20 cellular contexts compared by ENCODE assay signal in genomic region chr1:109995536-109995935, GRCh38. TPM values are rescaled to one million over a fixed set of nuclear protein-coding genes. Genes with fewer than 3 reads are reported as not detected.
A peak's percentile ranks its signal among the peaks of the same experiment; 100 is the strongest.
DNase-seq lines count a peak whose midpoint lies in the region; ATAC-seq and TF ChIP-seq lines count a peak whose summit lies in the region.
"Had no signal": no experiment of that assay in that cellular context is flagged by ENCODE, and none has a peak within 500 bp of the region (broad histone marks: within the 10 kb centered on the region; RNA-seq: fewer than 3 reads in every experiment).

No MANE protein-coding gene starts in this region.

- H3F3A ChIP-seq in PC-9 (ENCODE audit: insufficient read depth, low read depth), result peaks cover 46% of the 10 kb centered on the region; the same call in 1 of the 2 replicates

- no peak for TF ChIP-seq POLR2A in sigmoid colon (IDR thresholded peaks at IDR 0.05)

- H4K20me1 ChIP-seq in PC-9 (ENCODE audit: insufficient read depth), result 0 out of 2 replicates have a peak, but pooled peaks cover 3% of the 10 kb centered on the region

- POLR2A ChIA-PET in PC-9 (lab: Charles Lee; ENCODE audit: unreplicated experiment), result interaction anchor here (0.5 kb wide), 1 partner anchor 382 kb away, joined by 13 read pairs; no protein-coding TSS in a partner anchor

- no peak overlapping the region for H3K4me2 ChIP-seq in PC-9

- no peaks in the 10 kb centered on the region for H3K9me3 ChIP-seq in PC-9 (ENCODE audit: insufficient read depth, low read depth)
- no peaks in the 10 kb centered on the region for H3K9me3 ChIP-seq in left lung
- no peaks in the 10 kb centered on the region for H3K9me3 ChIP-seq in sigmoid colon
- H3K9me3 ChIP-seq: thyroid gland had no signal

- TF ChIP-seq CTCF in PC-9 (conservative IDR thresholded peaks at IDR 0.05) (no peak), left lung (IDR thresholded peaks at IDR 0.05) (no peak), sigmoid colon (IDR thresholded peaks at IDR 0.05) (no peak), osteocyte (IDR thresholded peaks at IDR 0.05) (no peak)

- peaks cover 19% of the 10 kb centered on the region for H3K4me1 Mint-ChIP-seq in osteocyte (ENCODE audit: unreplicated experiment)

- H3K4me1 ChIP-seq in PC-9 (replicated peaks; ENCODE audit: insufficient read depth) (peaks cover 43% of the 10 kb centered on the region), left lung (peaks cover 4 to 52% of the 10 kb centered on the region in 2 donors), sigmoid colon (peaks cover 0 to 91% (median 78%) of the 10 kb centered on the region in 4 donors)

- H3K4me3 ChIP-seq in PC-9, result no peak overlapping the region
- no peak overlapping the region for H3K4me3 ChIP-seq in left lung
- H3K4me3 ChIP-seq in sigmoid colon, result no peak overlapping the region
- H3K4me3 ChIP-seq: cardiac muscle cell, thyroid gland had no signal

- no TSS peak for BruUV-seq in PC-9 (replicated peaks; lab: Mats Ljungman, UMichigan)

- CTCF ChIA-PET in PC-9 (lab: Charles Lee), result interaction anchor here (1.3 kb wide), 1 partner anchor 11 kb away, joined by 4 read pairs; the partner anchor contains the start of gene AHCYL1

- H3K36me3 Mint-ChIP-seq in osteocyte (ENCODE audit: unreplicated experiment), result peaks cover 3% of the 10 kb centered on the region

- no peak overlapping the region for H3K27ac Mint-ChIP-seq in osteocyte (ENCODE audit: unreplicated experiment)
- H3K27ac Mint-ChIP-seq: activated CD4-positive, alpha-beta T cell treated with anti-CD3 and anti-CD28 coated beads, Interleukin-2, amount 10 ng/mL, durations not matched to agents 24 days and 14 days; CD4-positive, alpha-beta T cell had no signal

- H2AFZ ChIP-seq in PC-9, result no peak overlapping the region

- peak; percentile 70 for ATAC-seq in left lung
- no peak for ATAC-seq in GM18498 (IDR thresholded peaks at IDR 0.05; ENCODE audit: unreplicated experiment)
- ATAC-seq: left ventricle myocardium superior; stimulated activated effector memory CD8-positive, alpha-beta T cell treated with anti-CD3 and anti-CD28 coated beads, Interleukin-12 subunit alpha, Interleukin-12 subunit beta, amount 100 ng/mL, for 72 hours had no signal

- H3K27ac ChIP-seq in PC-9, result peak overlapping the region; percentile 42
- peak overlapping the region; percentile 53 for H3K27ac ChIP-seq in caudate nucleus (ENCODE audit: low read depth, low read length)
- H3K27ac ChIP-seq in left lung, result no peak overlapping the region
- H3K27ac ChIP-seq in sigmoid colon, result peak overlapping the region; percentile 74 to 81 (median 79)
- H3K27ac ChIP-seq: cardiac muscle cell, HL-60 had no signal

- no peak overlapping the region for H3K4me3 Mint-ChIP-seq in osteocyte (ENCODE audit: unreplicated experiment)
- H3K4me3 Mint-ChIP-seq: activated CD4-positive, alpha-beta T cell treated with anti-CD3 and anti-CD28 coated beads, Interleukin-2, amount 10 ng/mL, durations not matched to agents 24 days and 14 days; CD4-positive, alpha-beta T cell; stimulated activated effector memory CD8-positive, alpha-beta T cell treated with anti-CD3 and anti-CD28 coated beads, Interleukin-12 subunit alpha, Interleukin-12 subunit beta, amount 100 ng/mL, for 72 hours had no signal

- DNase-seq in PC-9 (no peak), caudate nucleus (lab: John Stamatoyannopoulos, UW) (peak in 1 of 61 donors; percentile 24), left lung (no peak), sigmoid colon (no peak), SIG-M5 (lab: John Stamatoyannopoulos, UW) (no peak), NOMO-1 (lab: John Stamatoyannopoulos, UW; ENCODE audit: unreplicated experiment in 2 of 2) (no peak), osteocyte (ENCODE audit: extremely low spot score, unreplicated experiment) (no peak)
- DNase-seq: activated CD4-positive, alpha-beta T cell treated with anti-CD3 and anti-CD28 coated beads, Interleukin-2, amount 10 ng/mL, durations not matched to agents 24 days and 14 days; CD4-positive, alpha-beta T cell; DMS53; left ventricle myocardium superior; NCI-H1417 treated with DMSO at 0.1 percent for 48 hours; NCI-H526; occipital lobe; SHP77; thyroid gland had no signal

- TF ChIP-seq EP300 in sigmoid colon (IDR thresholded peaks at IDR 0.05), result no peak

- H3K27me3 Mint-ChIP-seq in osteocyte (ENCODE audit: unreplicated experiment), result no peaks in the 10 kb centered on the region
- H3K27me3 Mint-ChIP-seq: activated CD4-positive, alpha-beta T cell treated with anti-CD3 and anti-CD28 coated beads, Interleukin-2, amount 10 ng/mL, durations not matched to agents 24 days and 14 days; CD4-positive, alpha-beta T cell had no signal

- H3K27me3 ChIP-seq in PC-9 (ENCODE audit: insufficient read depth, low read depth), result no peaks in the 10 kb centered on the region
- no peaks in the 10 kb centered on the region for H3K27me3 ChIP-seq in left lung
- no peaks in the 10 kb centered on the region for H3K27me3 ChIP-seq in sigmoid colon
- H3K27me3 ChIP-seq: cardiac muscle cell, thyroid gland had no signal

- WGBS in sigmoid colon, 2 donors, result 76 to 97% methylated on average over 2 of the region's 2 CpGs

- intact Hi-C loops in PC-9 (cut with micrococcal nuclease; ENCODE audit: unreplicated experiment), result no loop called here
- intact Hi-C loops in left lung (cut with DNase I), result no loop called here
- intact Hi-C loops in sigmoid colon (cut with DNase I), result no loop called here

- peaks cover 52% of the 10 kb centered on the region for H3K36me3 ChIP-seq in PC-9 (ENCODE audit: low read depth)
- H3K36me3 ChIP-seq in left lung, result peaks cover 0 to 8% of the 10 kb centered on the region in 2 donors
- no peaks in the 10 kb centered on the region for H3K36me3 ChIP-seq in sigmoid colon
- H3K36me3 ChIP-seq: thyroid gland had no signal

- H3K79me2 ChIP-seq in PC-9 (ENCODE audit: low read depth), result peaks cover 98% of the 10 kb centered on the region

- H3K9me2 ChIP-seq in PC-9 (ENCODE audit: insufficient read depth), result no peaks in the 10 kb centered on the region

- no peaks in the 10 kb centered on the region for H3K9me3 Mint-ChIP-seq in osteocyte (ENCODE audit: unreplicated experiment)
- H3K9me3 Mint-ChIP-seq: activated CD4-positive, alpha-beta T cell treated with anti-CD3 and anti-CD28 coated beads, Interleukin-2, amount 10 ng/mL, durations not matched to agents 24 days and 14 days; CD4-positive, alpha-beta T cell; stimulated activated effector memory CD8-positive, alpha-beta T cell treated with anti-CD3 and anti-CD28 coated beads, Interleukin-12 subunit alpha, Interleukin-12 subunit beta, amount 100 ng/mL, for 72 hours had no signal

RNA-seq across cellular contexts. Expression of gene AHCYL1, which starts 11.0 kb away (rescaled TPM):
- total RNA-seq in PC-9 (2021) (143 and 147 TPM in 2 replicates), left lung (100 to 1,000 TPM in 1 of 2 donors, 10 to 100 TPM in 1; 79.3 to 116 TPM), sigmoid colon (10 to 100 TPM; 58.2 to 76.7 (median 73.4) TPM), osteocyte (77.0 and 79.3 TPM in 2 replicates)
- 10 to 100 TPM; 42.6 to 57.3 (median 49.1) TPM for polyA plus RNA-seq in sigmoid colon

RNA-seq across cellular contexts. Expression of gene STRIP1, which starts 38.9 kb away (rescaled TPM):
- 32.1 and 36.5 TPM in 2 replicates for total RNA-seq in PC-9 (2021)
- total RNA-seq in left lung, result 10 to 100 TPM; 32.7 to 33.9 TPM
- 10 to 100 TPM; 32.8 to 47.8 (median 36.1) TPM for total RNA-seq in sigmoid colon
- polyA plus RNA-seq in sigmoid colon, result 10 to 100 TPM in 1 of 3 donors, 1 to 10 TPM in 2; 7.9 to 24.8 (median 9.6) TPM
- total RNA-seq in osteocyte, result 55.7 and 55.8 TPM in 2 replicates

Comparison
In these comparisons a context has a peak if more than half of its experiments do, and no peak if none do; other contexts are left out.
1. H3K27ac ChIP-seq: peak in PC-9 (single experiment), caudate nucleus (single experiment) and sigmoid colon (4 of 4); none in left lung (0 of 2).